8 cellular contexts compared by ENCODE assay signal in genomic region chr7:50595538-50596102, GRCh38. TPM values are rescaled to one million over a fixed set of nuclear protein-coding genes. Genes with fewer than 3 reads are reported as not detected.
DNase-seq lines count a peak whose midpoint lies in the region; ATAC-seq and TF ChIP-seq lines count a peak whose summit lies in the region.

No MANE protein-coding gene starts in this region.

- H3K36me3 ChIP-seq in effector memory CD4-positive, alpha-beta T cell (ENCODE audit: control insufficient read depth, insufficient read depth, low read length) = no peaks in the 10 kb centered on the region

- peaks cover 23% of the 10 kb centered on the region for H3K4me1 Mint-ChIP-seq in activated T-cell treated with anti-CD3 and anti-CD28 coated beads, Interleukin-2, amount 50 U/mL, for 24 hours (ENCODE audit: low read depth)
- H3K4me1 Mint-ChIP-seq in stimulated activated memory B cell treated with anti-CD40 and anti-IgM and Interleukin-4, amounts not matched to agents 10 μg/mL and 1 μg/mL and 100 μg/mL, for 72 hours = no peaks in the 10 kb centered on the region

- ATAC-seq in HG02610 (IDR thresholded peaks at IDR 0.05; ENCODE audit: unreplicated experiment) (peak; percentile 17), left lobe of liver (peak; percentile 90)
- no peak for ATAC-seq in stimulated activated memory B cell treated with anti-CD40 and anti-IgM and Interleukin-4, amounts not matched to agents 10 μg/mL and 1 μg/mL and 100 μg/mL, for 72 hours

- H3K27me3 ChIP-seq in effector memory CD4-positive, alpha-beta T cell (replicated peaks; ENCODE audit: control insufficient read depth, insufficient read depth, low read length, poor library complexity, severe bottlenecking) = no peaks in the 10 kb centered on the region

- no peaks in the 10 kb centered on the region for H3K9me3 Mint-ChIP-seq in activated T-cell treated with anti-CD3 and anti-CD28 coated beads, Interleukin-2, amount 50 U/mL, for 24 hours
- H3K9me3 Mint-ChIP-seq in stimulated activated memory B cell treated with anti-CD40 and anti-IgM and Interleukin-4, amounts not matched to agents 10 μg/mL and 1 μg/mL and 100 μg/mL, for 72 hours = no peaks in the 10 kb centered on the region

- peak; percentile 69 for TF ChIP-seq CTCF in cardiac fibroblast (IDR thresholded peaks at IDR 0.05; ENCODE audit: low read depth, low read length)

- H3K27ac ChIP-seq in effector memory CD4-positive, alpha-beta T cell (ENCODE audit: insufficient read depth, low read length, poor library complexity, severe bottlenecking) = no peak overlapping the region

- no peaks in the 10 kb centered on the region for H3K9me3 ChIP-seq in effector memory CD4-positive, alpha-beta T cell (ENCODE audit: control insufficient read depth, low read length)

- H3K27ac Mint-ChIP-seq in activated T-cell treated with anti-CD3 and anti-CD28 coated beads, Interleukin-2, amount 50 U/mL, for 24 hours = peak overlapping the region; percentile 23
- no peak overlapping the region for H3K27ac Mint-ChIP-seq in stimulated activated memory B cell treated with anti-CD40 and anti-IgM and Interleukin-4, amounts not matched to agents 10 μg/mL and 1 μg/mL and 100 μg/mL, for 72 hours

- no peaks in the 10 kb centered on the region for H3K4me1 ChIP-seq in effector memory CD4-positive, alpha-beta T cell (ENCODE audit: control insufficient read depth, insufficient read depth, low read length, poor library complexity, severe bottlenecking)

- DNase-seq in activated T-cell treated with anti-CD3 and anti-CD28 coated beads, Interleukin-2, amount 50 U/mL, for 24 hours = no peak
- DNase-seq in activated T-cell treated with anti-CD3 and anti-CD28 coated beads, Interleukin-2, amount 50 U/mL, for 1 hour = no peak
- DNase-seq in NCI-H2227 treated with DMSO at 0.1 percent for 48 hours (lab: John Stamatoyannopoulos, UW) = peak; percentile 4
- DNase-seq in cardiac fibroblast (ENCODE audit: low read depth in 2 of 2) = peak; percentile 68 to 81
- DNase-seq in left lobe of liver (ENCODE audit: low spot score) = no peak
- no peak for DNase-seq in effector memory CD4-positive, alpha-beta T cell

- no peak overlapping the region for H3K4me3 ChIP-seq in cardiac fibroblast (replicated peaks in 1 of 2; ENCODE audit: low read depth in 2 of 2, low read length in 2 of 2)
- H3K4me3 ChIP-seq in effector memory CD4-positive, alpha-beta T cell (ENCODE audit: insufficient read depth, low read depth, low read length, poor library complexity, severe bottlenecking) = no peak overlapping the region

- H3K27me3 Mint-ChIP-seq in activated T-cell treated with anti-CD3 and anti-CD28 coated beads, Interleukin-2, amount 50 U/mL, for 24 hours = peaks cover 12% of the 10 kb centered on the region
- H3K27me3 Mint-ChIP-seq in stimulated activated memory B cell treated with anti-CD40 and anti-IgM and Interleukin-4, amounts not matched to agents 10 μg/mL and 1 μg/mL and 100 μg/mL, for 72 hours = peaks cover 53% of the 10 kb centered on the region

- no peak overlapping the region for H3K4me3 Mint-ChIP-seq in activated T-cell treated with anti-CD3 and anti-CD28 coated beads, Interleukin-2, amount 50 U/mL, for 24 hours
- no peak overlapping the region for H3K4me3 Mint-ChIP-seq in stimulated activated memory B cell treated with anti-CD40 and anti-IgM and Interleukin-4, amounts not matched to agents 10 μg/mL and 1 μg/mL and 100 μg/mL, for 72 hours

- H3K36me3 Mint-ChIP-seq in activated T-cell treated with anti-CD3 and anti-CD28 coated beads, Interleukin-2, amount 50 U/mL, for 24 hours (ENCODE audit: low read depth) = peaks cover 4% of the 10 kb centered on the region
- H3K36me3 Mint-ChIP-seq in stimulated activated memory B cell treated with anti-CD40 and anti-IgM and Interleukin-4, amounts not matched to agents 10 μg/mL and 1 μg/mL and 100 μg/mL, for 72 hours = no peaks in the 10 kb centered on the region

RNA-seq across cellular contexts. Expression of gene DDC, which starts 30.4 kb away (rescaled TPM):
- 48.6 TPM for total RNA-seq in left lobe of liver

Comparison
In these comparisons a context has a peak if more than half of its experiments do, and no peak if none do; other contexts are left out.
1. DNase-seq: peak in NCI-H2227 treated with DMSO at 0.1 percent for 48 hours (single experiment) and cardiac fibroblast (2 of 2); none in activated T-cell treated with anti-CD3 and anti-CD28 coated beads, Interleukin-2, amount 50 U/mL, for 24 hours (single experiment), activated T-cell treated with anti-CD3 and anti-CD28 coated beads, Interleukin-2, amount 50 U/mL, for 1 hour (single experiment), left lobe of liver (single experiment) and effector memory CD4-positive, alpha-beta T cell (0 of 3).